In the genomic region with DNA sequence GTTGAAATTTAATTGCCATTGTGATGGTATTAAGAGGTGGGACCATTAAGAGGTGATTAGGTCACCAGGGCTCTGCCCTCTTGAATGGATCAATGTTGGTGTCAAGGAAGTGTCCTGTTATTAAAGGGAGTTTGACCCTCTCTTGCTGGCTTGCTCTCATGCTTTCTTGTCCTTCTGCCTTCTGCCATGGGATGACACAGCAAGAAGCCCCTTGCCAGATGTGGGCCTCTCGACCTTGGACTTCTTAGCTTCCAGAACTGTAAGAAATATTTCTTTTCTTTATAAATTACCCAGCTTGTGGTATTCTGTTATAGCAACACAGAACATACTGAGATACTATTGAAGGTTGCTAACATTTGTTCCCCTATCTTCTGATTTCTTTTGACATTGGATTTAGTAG, we compare ENCODE assay signal across 10 cellular contexts.
"Had no signal": no experiment of that assay in that cellular context is flagged by ENCODE, and none has a peak within 500 bp of the region (broad histone marks: within the 10 kb centered on the region; RNA-seq: fewer than 3 reads in every experiment).

No MANE protein-coding gene starts in this region.

- FAIRE-seq: H1, H54 had no signal

- H3K9ac ChIP-seq: GM23248 had no signal

- H3K4me2 ChIP-seq: GM23338 had no signal

- H3K36me3 ChIP-seq: HAP-1 had no signal

- H3K4me3 ChIP-seq: GM23248, GM23338, HAP-1 had no signal

- H3K27ac Mint-ChIP-seq: GM23338, H9, HFFc6 had no signal

- H3K9me3 Mint-ChIP-seq: H9, HFFc6 had no signal

- H3K27ac ChIP-seq: GM23248 had no signal

- H3K4me1 Mint-ChIP-seq: H9 had no signal

- H2AFZ ChIP-seq: GM23248, GM23338 had no signal

- DNase-seq: GM23248, GOT3, H7, H9, HCEC 1CT, HFFc6 had no signal

- H3K4me1 ChIP-seq: HAP-1 had no signal

- H3K4me3 Mint-ChIP-seq: GM23338, H9, HFFc6 had no signal

- H3K9me3 ChIP-seq: HAP-1 had no signal
